11 cellular contexts compared by ENCODE assay signal in the genomic region with DNA sequence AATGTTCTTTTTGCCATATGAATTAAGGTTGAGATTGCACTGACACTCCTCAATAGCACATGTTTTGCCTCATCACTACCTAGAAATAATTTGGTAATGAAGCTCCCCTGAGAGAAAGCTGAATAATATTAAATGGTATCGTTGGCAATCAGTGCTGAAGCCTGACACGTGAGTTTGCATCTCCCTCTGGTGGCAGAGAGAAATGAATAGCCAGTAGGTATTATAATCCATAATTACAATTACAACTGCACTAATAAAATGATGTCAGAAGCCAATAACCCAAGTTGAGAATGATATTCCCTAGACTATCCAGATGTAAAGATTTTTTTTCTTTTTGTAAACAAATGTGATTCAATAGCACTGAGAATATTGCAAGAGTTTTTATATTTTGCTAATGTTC.
DNase-seq lines count a peak whose midpoint lies in the region; ATAC-seq and TF ChIP-seq lines count a peak whose summit lies in the region.
"Had no signal": no experiment of that assay in that cellular context is flagged by ENCODE, and none has a peak within 500 bp of the region (broad histone marks: within the 10 kb centered on the region; RNA-seq: fewer than 3 reads in every experiment).

No MANE protein-coding gene starts in this region.

- H3K9me3 Mint-ChIP-seq in osteocyte (ENCODE audit: unreplicated experiment) = no peaks in the 10 kb centered on the region

- no peaks in the 10 kb centered on the region for H3K4me1 ChIP-seq in RWPE2 (ENCODE audit: insufficient read depth, poor library complexity, severe bottlenecking)
- no peaks in the 10 kb centered on the region for H3K4me1 ChIP-seq in mucosa of descending colon (ENCODE audit: low read depth)
- H3K4me1 ChIP-seq: SJSA1 had no signal

- H3K4me3 Mint-ChIP-seq in osteocyte (ENCODE audit: unreplicated experiment) = no peak overlapping the region
- H3K4me3 Mint-ChIP-seq: activated T-helper 1 cell treated with anti-CD3 and anti-CD28 coated beads, Interleukin-12 subunit alpha, Interleukin-12 subunit beta, Interleukin-2, Interleukin-4 antibody, amounts not matched to agents 30 ng/mL and 10 ng/mL and 1 ng/mL, durations not matched to agents 14 hours and 24 hours and 36 hours had no signal

- H3K36me3 ChIP-seq in RWPE2 (ENCODE audit: low read depth) = no peaks in the 10 kb centered on the region
- no peaks in the 10 kb centered on the region for H3K36me3 ChIP-seq in mucosa of descending colon (ENCODE audit: low read depth)
- H3K36me3 ChIP-seq: SJSA1 had no signal

- H3K4me1 Mint-ChIP-seq in osteocyte (ENCODE audit: unreplicated experiment) = no peaks in the 10 kb centered on the region

- peaks cover 7% of the 10 kb centered on the region for H3K27me3 Mint-ChIP-seq in osteocyte (ENCODE audit: unreplicated experiment)

- H3K9me3 ChIP-seq in RWPE2 (ENCODE audit: severe bottlenecking) = no peaks in the 10 kb centered on the region
- no peaks in the 10 kb centered on the region for H3K9me3 ChIP-seq in mucosa of descending colon
- H3K9me3 ChIP-seq: SJSA1 had no signal

- intact Hi-C loops in head of caudate nucleus (cut with DNase I) (no loop called here), mucosa of descending colon (cut with DNase I, micrococcal nuclease) (no loop called here)

- TF ChIP-seq CTCF in RWPE2 (IDR thresholded peaks at IDR 0.05; ENCODE audit: poor library complexity, severe bottlenecking) (peak; percentile 59), osteocyte (IDR thresholded peaks at IDR 0.05) (peak; percentile 56), mucosa of descending colon (IDR thresholded peaks at IDR 0.05) (no peak)

- no peak overlapping the region for H3K27ac Mint-ChIP-seq in osteocyte (ENCODE audit: unreplicated experiment)
- H3K27ac Mint-ChIP-seq: activated T-helper 1 cell treated with anti-CD3 and anti-CD28 coated beads, Interleukin-12 subunit alpha, Interleukin-12 subunit beta, Interleukin-2, Interleukin-4 antibody, amounts not matched to agents 30 ng/mL and 10 ng/mL and 1 ng/mL, durations not matched to agents 14 hours and 24 hours and 36 hours had no signal

- no peak overlapping the region for H3K27ac ChIP-seq in RWPE2 (ENCODE audit: poor library complexity, severe bottlenecking)
- H3K27ac ChIP-seq: HL-60, SJSA1 had no signal

- H3K4me3 ChIP-seq in RWPE2 (ENCODE audit: severe bottlenecking) (no peak overlapping the region), mucosa of descending colon (no peak overlapping the region)
- H3K4me3 ChIP-seq: SJSA1 had no signal

- DNase-seq in NCI-H82 (lab: John Stamatoyannopoulos, UW) = peak; percentile 35
- DNase-seq in NCI-H82 treated with DMSO at 0.1 percent for 48 hours (lab: John Stamatoyannopoulos, UW; ENCODE audit: unreplicated experiment) = no peak
- DNase-seq in RWPE2 (ENCODE audit: low spot score) = no peak
- no peak for DNase-seq in osteocyte (ENCODE audit: extremely low spot score, unreplicated experiment)
- DNase-seq in head of caudate nucleus = no peak
- no peak for DNase-seq in mucosa of descending colon
- no peak for DNase-seq in left lobe of liver (ENCODE audit: low spot score)

- no peak for TF ChIP-seq EP300 in Ishikawa (IDR thresholded peaks at IDR 0.05; ENCODE audit: borderline replicate concordance)

- no peaks in the 10 kb centered on the region for H3K36me3 Mint-ChIP-seq in osteocyte (ENCODE audit: unreplicated experiment)

- H3K27me3 ChIP-seq in RWPE2 (ENCODE audit: insufficient read depth, poor library complexity, severe bottlenecking) = peaks cover 4% of the 10 kb centered on the region
- H3K27me3 ChIP-seq: SJSA1 had no signal

- ATAC-seq in RWPE2 (ENCODE audit: low read depth) (no peak), mucosa of descending colon (no peak), left lobe of liver (no peak)

- peak; percentile 49 for TF ChIP-seq RAD21 in Ishikawa (IDR thresholded peaks at IDR 0.05; ENCODE audit: low read depth)

TF ChIP-seq in Ishikawa, 13 proteins besides CTCF, POLR2A, EP300 and RAD21:
- no peak for TF ChIP-seq TAF1 (IDR thresholded peaks at IDR 0.05; ENCODE audit: low read depth)
- no peak for TF ChIP-seq TCF12 (IDR thresholded peaks at IDR 0.05; ENCODE audit: low read depth)
- no peak for TF ChIP-seq CREB1 (IDR thresholded peaks at IDR 0.05; ENCODE audit: low read depth)
- no peak for TF ChIP-seq NFIC (IDR thresholded peaks at IDR 0.05)
- no peak for TF ChIP-seq TEAD4 (IDR thresholded peaks at IDR 0.05)
- TF ChIP-seq, protein P1, sequence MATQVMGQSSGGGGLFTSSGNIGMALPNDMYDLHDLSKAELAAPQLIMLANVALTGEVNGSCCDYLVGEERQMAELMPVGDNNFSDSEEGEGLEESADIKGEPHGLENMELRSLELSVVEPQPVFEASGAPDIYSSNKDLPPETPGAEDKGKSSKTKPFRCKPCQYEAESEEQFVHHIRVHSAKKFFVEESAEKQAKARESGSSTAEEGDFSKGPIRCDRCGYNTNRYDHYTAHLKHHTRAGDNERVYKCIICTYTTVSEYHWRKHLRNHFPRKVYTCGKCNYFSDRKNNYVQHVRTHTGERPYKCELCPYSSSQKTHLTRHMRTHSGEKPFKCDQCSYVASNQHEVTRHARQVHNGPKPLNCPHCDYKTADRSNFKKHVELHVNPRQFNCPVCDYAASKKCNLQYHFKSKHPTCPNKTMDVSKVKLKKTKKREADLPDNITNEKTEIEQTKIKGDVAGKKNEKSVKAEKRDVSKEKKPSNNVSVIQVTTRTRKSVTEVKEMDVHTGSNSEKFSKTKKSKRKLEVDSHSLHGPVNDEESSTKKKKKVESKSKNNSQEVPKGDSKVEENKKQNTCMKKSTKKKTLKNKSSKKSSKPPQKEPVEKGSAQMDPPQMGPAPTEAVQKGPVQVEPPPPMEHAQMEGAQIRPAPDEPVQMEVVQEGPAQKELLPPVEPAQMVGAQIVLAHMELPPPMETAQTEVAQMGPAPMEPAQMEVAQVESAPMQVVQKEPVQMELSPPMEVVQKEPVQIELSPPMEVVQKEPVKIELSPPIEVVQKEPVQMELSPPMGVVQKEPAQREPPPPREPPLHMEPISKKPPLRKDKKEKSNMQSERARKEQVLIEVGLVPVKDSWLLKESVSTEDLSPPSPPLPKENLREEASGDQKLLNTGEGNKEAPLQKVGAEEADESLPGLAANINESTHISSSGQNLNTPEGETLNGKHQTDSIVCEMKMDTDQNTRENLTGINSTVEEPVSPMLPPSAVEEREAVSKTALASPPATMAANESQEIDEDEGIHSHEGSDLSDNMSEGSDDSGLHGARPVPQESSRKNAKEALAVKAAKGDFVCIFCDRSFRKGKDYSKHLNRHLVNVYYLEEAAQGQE (IDR thresholded peaks at IDR 0.05; ENCODE audit: low read depth) = no peak
- TF ChIP-seq, protein P2, sequence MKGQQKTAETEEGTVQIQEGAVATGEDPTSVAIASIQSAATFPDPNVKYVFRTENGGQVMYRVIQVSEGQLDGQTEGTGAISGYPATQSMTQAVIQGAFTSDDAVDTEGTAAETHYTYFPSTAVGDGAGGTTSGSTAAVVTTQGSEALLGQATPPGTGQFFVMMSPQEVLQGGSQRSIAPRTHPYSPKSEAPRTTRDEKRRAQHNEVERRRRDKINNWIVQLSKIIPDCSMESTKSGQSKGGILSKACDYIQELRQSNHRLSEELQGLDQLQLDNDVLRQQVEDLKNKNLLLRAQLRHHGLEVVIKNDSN (IDR thresholded peaks at IDR 0.05) = no peak
- no peak for TF ChIP-seq YY1 (IDR thresholded peaks at IDR 0.05; ENCODE audit: low read depth)
- TF ChIP-seq FOXM1 (IDR thresholded peaks at IDR 0.05; ENCODE audit: borderline replicate concordance, low read depth) = no peak
- TF ChIP-seq, protein P3, sequence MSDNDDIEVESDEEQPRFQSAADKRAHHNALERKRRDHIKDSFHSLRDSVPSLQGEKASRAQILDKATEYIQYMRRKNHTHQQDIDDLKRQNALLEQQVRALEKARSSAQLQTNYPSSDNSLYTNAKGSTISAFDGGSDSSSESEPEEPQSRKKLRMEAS (IDR thresholded peaks at IDR 0.05) = no peak
- no peak for TF ChIP-seq EGR1 (IDR thresholded peaks at IDR 0.05)
- no peak for TF ChIP-seq CEBPB (IDR thresholded peaks at IDR 0.05)
- no peak for TF ChIP-seq ZBTB7A (IDR thresholded peaks at IDR 0.05; ENCODE audit: low read depth)
